In genomic region chr13:42466609-42467008, GRCh38 we compare ENCODE assay signal across 33 cellular contexts.
"Had no signal": no experiment of that assay in that cellular context is flagged by ENCODE, and none has a peak within 500 bp of the region (broad histone marks: within the 10 kb centered on the region; RNA-seq: fewer than 3 reads in every experiment).

No MANE protein-coding gene starts in this region.

- H3K27me3 ChIP-seq: adrenal gland, body of pancreas, colonic mucosa, gastrocnemius medialis, pancreas, sigmoid colon, vagina had no signal

- H3K27ac ChIP-seq: adrenal gland, body of pancreas, colonic mucosa, gastrocnemius medialis, left ventricle myocardium inferior, pancreas, prostate gland, sigmoid colon, thoracic aorta, vagina, VCaP had no signal

- H3K4me3 ChIP-seq: adrenal gland, body of pancreas, colonic mucosa, gastrocnemius medialis, left ventricle myocardium inferior, lung, pancreas, prostate gland, sigmoid colon, thoracic aorta, vagina had no signal

- DNase-seq: activated CD4-positive, alpha-beta memory T cell treated with anti-CD3 and anti-CD28 coated beads for 36 hours; activated CD4-positive, alpha-beta T cell treated with anti-CD3 and anti-CD28 coated beads, Interleukin-2, amount 10 ng/mL, durations not matched to agents 24 days and 14 days; activated CD4-positive, CD25-positive, alpha-beta regulatory T cell treated with anti-CD3 and anti-CD28 coated beads, Interleukin-2, amount 50 U/mL, for 72 hours; activated CD8-positive, alpha-beta memory T cell treated with anti-CD3 and anti-CD28 coated beads, Interleukin-2, amount 50 U/mL, for 4 hours; activated effector memory CD4-positive, alpha-beta T cell treated with anti-CD3 and anti-CD28 coated beads, Interleukin-2, amount 50 U/mL, for 16 hours; activated naive CD4-positive, alpha-beta T cell treated with anti-CD3 and anti-CD28 coated beads for 36 hours; activated naive CD8-positive, alpha-beta T cell treated with anti-CD3 and anti-CD28 coated beads for 36 hours; activated T-cell treated with anti-CD3 and anti-CD28 coated beads, Interleukin-2, amount 50 U/mL, for 1 hour; adrenal gland; aorta; body of pancreas; cerebellar nuclear complex; colonic mucosa; effector memory CD4-positive, alpha-beta T cell; erythroblast; gastrocnemius medialis; glutamatergic neuron; islet precursor cell; left ventricle myocardium inferior; nucleus accumbens; pancreas; sigmoid colon; stimulated activated CD4-positive, alpha-beta T cell treated with anti-CD3 and anti-CD28 coated beads, Interleukin-4, amount 100 ng/mL, for 24 hours; trophoblast cell had no signal

- H3K27me3 Mint-ChIP-seq: activated CD4-positive, alpha-beta memory T cell treated with anti-CD3 and anti-CD28 coated beads for 36 hours; activated CD4-positive, alpha-beta T cell treated with anti-CD3 and anti-CD28 coated beads, Interleukin-2, amount 10 ng/mL, durations not matched to agents 24 days and 14 days; activated naive CD8-positive, alpha-beta T cell treated with anti-CD3 and anti-CD28 coated beads for 36 hours; stimulated activated naive CD8-positive, alpha-beta T cell treated with anti-CD3 and anti-CD28 coated beads, Interleukin-15, Interleukin-2, amounts not matched to agents 100 ng/mL and 50 ng/mL, for 24 hours had no signal

- H3K9me3 ChIP-seq: adrenal gland, body of pancreas, colonic mucosa, gastrocnemius medialis, pancreas, prostate gland, sigmoid colon, vagina had no signal

- H3K4me3 Mint-ChIP-seq: activated CD4-positive, alpha-beta memory T cell treated with anti-CD3 and anti-CD28 coated beads for 36 hours; activated CD4-positive, alpha-beta T cell treated with anti-CD3 and anti-CD28 coated beads, Interleukin-2, amount 10 ng/mL, durations not matched to agents 24 days and 14 days; activated naive CD4-positive, alpha-beta T cell treated with anti-CD3 and anti-CD28 coated beads for 36 hours; activated naive CD8-positive, alpha-beta T cell treated with anti-CD3 and anti-CD28 coated beads for 36 hours; activated T-helper 1 cell treated with anti-CD3 and anti-CD28 coated beads, Interleukin-12 subunit alpha, Interleukin-12 subunit beta, Interleukin-2, Interleukin-4 antibody, amounts not matched to agents 30 ng/mL and 10 ng/mL and 1 ng/mL, durations not matched to agents 14 hours and 24 hours and 36 hours; neural crest cell; stimulated activated effector memory CD8-positive, alpha-beta T cell treated with anti-CD3 and anti-CD28 coated beads, Interleukin-12 subunit alpha, Interleukin-12 subunit beta, amount 100 ng/mL, for 72 hours; stimulated activated naive CD8-positive, alpha-beta T cell treated with anti-CD3 and anti-CD28 coated beads, Interleukin-15, Interleukin-2, amounts not matched to agents 100 ng/mL and 50 ng/mL, for 24 hours had no signal

- H3K4me1 Mint-ChIP-seq: neural crest cell had no signal

- H3K4me1 ChIP-seq: adrenal gland, body of pancreas, colonic mucosa, gastrocnemius medialis, left ventricle myocardium inferior, pancreas, prostate gland, sigmoid colon, vagina had no signal

- H3K27ac Mint-ChIP-seq: activated CD4-positive, alpha-beta memory T cell treated with anti-CD3 and anti-CD28 coated beads for 36 hours; activated CD4-positive, alpha-beta T cell treated with anti-CD3 and anti-CD28 coated beads, Interleukin-2, amount 10 ng/mL, durations not matched to agents 24 days and 14 days; activated naive CD4-positive, alpha-beta T cell treated with anti-CD3 and anti-CD28 coated beads for 36 hours; activated T-helper 1 cell treated with anti-CD3 and anti-CD28 coated beads, Interleukin-12 subunit alpha, Interleukin-12 subunit beta, Interleukin-2, Interleukin-4 antibody, amounts not matched to agents 30 ng/mL and 10 ng/mL and 1 ng/mL, durations not matched to agents 14 hours and 24 hours and 36 hours; stimulated activated effector memory CD8-positive, alpha-beta T cell treated with anti-CD3 and anti-CD28 coated beads, Interleukin-12 subunit alpha, Interleukin-12 subunit beta, amount 100 ng/mL, for 72 hours; stimulated activated naive CD8-positive, alpha-beta T cell treated with anti-CD3 and anti-CD28 coated beads, Interleukin-15, Interleukin-2, amounts not matched to agents 100 ng/mL and 50 ng/mL, for 24 hours had no signal

- H3K36me3 ChIP-seq: adrenal gland, colonic mucosa, gastrocnemius medialis, left ventricle myocardium inferior, pancreas, prostate gland, sigmoid colon, thoracic aorta, vagina had no signal

- H3K36me3 Mint-ChIP-seq: stimulated activated effector memory CD8-positive, alpha-beta T cell treated with anti-CD3 and anti-CD28 coated beads, Interleukin-12 subunit alpha, Interleukin-12 subunit beta, amount 100 ng/mL, for 72 hours had no signal
